Comparison of ENCODE assay signal across 8 cellular contexts in the genomic region with DNA sequence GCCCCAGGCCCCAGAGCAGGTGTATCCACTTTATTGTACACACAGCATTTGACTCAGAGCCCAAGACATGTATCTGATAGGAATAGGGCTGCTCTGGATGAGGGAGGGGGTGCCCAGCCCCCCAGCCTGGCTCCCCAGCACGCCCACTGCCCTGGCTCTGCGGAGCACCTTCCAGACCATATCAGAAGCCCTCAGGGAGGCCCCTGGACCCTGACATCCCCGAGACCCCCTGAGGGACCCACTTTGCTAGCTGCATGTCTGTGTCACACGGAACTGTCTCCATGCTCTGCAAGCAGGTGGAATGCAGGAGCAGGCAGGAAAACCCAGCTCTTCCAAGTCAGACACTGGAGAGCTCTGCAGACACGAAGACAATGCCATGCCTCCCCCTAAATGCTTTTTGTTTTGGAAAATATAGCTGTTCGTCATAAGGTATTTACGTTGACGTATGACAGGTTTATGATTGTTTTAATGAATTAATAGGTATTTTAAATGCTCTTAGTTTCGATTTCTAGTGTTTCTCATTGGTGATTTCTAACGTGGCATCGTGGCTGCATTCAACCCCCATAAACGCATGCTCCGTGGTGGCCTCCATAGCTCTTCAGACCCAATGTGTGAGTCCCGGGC.
DNase-seq lines count a peak whose midpoint lies in the region; ATAC-seq, FAIRE-seq and TF ChIP-seq lines count a peak whose summit lies in the region.

No MANE protein-coding gene starts in this region.

- peaks cover 5% of the 10 kb centered on the region for H3K9me3 Mint-ChIP-seq in activated CD8-positive, alpha-beta memory T cell treated with anti-CD3 and anti-CD28 coated beads, Interleukin-2, amount 10 ng/mL, durations not matched to agents 7 days and 5 days (ENCODE audit: low read depth)
- H3K9me3 Mint-ChIP-seq in activated T-helper 2 cell treated with anti-CD3 and anti-CD28 coated beads, Interferon-gamma antibody, Interleukin-2, Interleukin-4, amounts not matched to agents 10 μg/mL and 5 μg/mL and 100 μg/mL, durations not matched to agents 14 hours and 24 hours and 36 hours = peaks cover 4% of the 10 kb centered on the region

- H3K79me2 ChIP-seq in HepG2 (ENCODE audit: insufficient read depth, low read length) = no peaks in the 10 kb centered on the region

- no peaks in the 10 kb centered on the region for H3K36me3 ChIP-seq in HepG2 (replicated peaks in 1 of 2; ENCODE audit: control insufficient read depth in 1 of 2, insufficient read depth in 2 of 2, low read length in 2 of 2)
- H3K36me3 ChIP-seq in stomach = no peaks in the 10 kb centered on the region
- no peaks in the 10 kb centered on the region for H3K36me3 ChIP-seq in testis (ENCODE audit: low read depth, missing control alignments)

- peak overlapping the region; percentile 99 for H3K27ac Mint-ChIP-seq in activated CD8-positive, alpha-beta memory T cell treated with anti-CD3 and anti-CD28 coated beads, Interleukin-2, amount 10 ng/mL, durations not matched to agents 7 days and 5 days
- H3K27ac Mint-ChIP-seq in activated T-helper 2 cell treated with anti-CD3 and anti-CD28 coated beads, Interferon-gamma antibody, Interleukin-2, Interleukin-4, amounts not matched to agents 10 μg/mL and 5 μg/mL and 100 μg/mL, durations not matched to agents 14 hours and 24 hours and 36 hours = peak overlapping the region; percentile 99

- H3K9ac ChIP-seq in HepG2 (ENCODE audit: insufficient read depth, low read depth, low read length) = no peak overlapping the region

- H4K20me1 ChIP-seq in HepG2 (ENCODE audit: insufficient read depth, low read length) = no peaks in the 10 kb centered on the region

- H3K4me3 Mint-ChIP-seq in activated CD8-positive, alpha-beta memory T cell treated with anti-CD3 and anti-CD28 coated beads, Interleukin-2, amount 10 ng/mL, durations not matched to agents 7 days and 5 days = peak overlapping the region; percentile 86
- H3K4me3 Mint-ChIP-seq in activated T-helper 2 cell treated with anti-CD3 and anti-CD28 coated beads, Interferon-gamma antibody, Interleukin-2, Interleukin-4, amounts not matched to agents 10 μg/mL and 5 μg/mL and 100 μg/mL, durations not matched to agents 14 hours and 24 hours and 36 hours (ENCODE audit: low read depth) = peak overlapping the region; percentile 86

- no peak for ATAC-seq in activated CD8-positive, alpha-beta memory T cell treated with anti-CD3 and anti-CD28 coated beads, Interleukin-2, amount 10 ng/mL, durations not matched to agents 7 days and 5 days
- no peak for ATAC-seq in HepG2

- no peak for DNase-seq in activated CD8-positive, alpha-beta memory T cell treated with anti-CD3 and anti-CD28 coated beads, Interleukin-2, amount 10 ng/mL, durations not matched to agents 7 days and 5 days
- no peak for DNase-seq in activated CD8-positive, alpha-beta memory T cell treated with anti-CD3 and anti-CD28 coated beads, Interleukin-2, amount 50 U/mL, for 48 hours
- DNase-seq in activated T-helper 2 cell treated with anti-CD3 and anti-CD28 coated beads, Interferon-gamma antibody, Interleukin-2, Interleukin-4, amounts not matched to agents 10 μg/mL and 5 μg/mL and 100 μg/mL, durations not matched to agents 14 hours and 24 hours and 36 hours (ENCODE audit: low spot score) = no peak
- DNase-seq in HepG2 (ENCODE audit: low spot score) (no peak), stomach (no peak), putamen (ENCODE audit: low spot score) (no peak), retina (no peak), testis (no peak)

- H3K4me3 ChIP-seq in HepG2 (replicated peaks in 1 of 3; ENCODE audit: insufficient read depth in 1 of 3, low read depth in 2 of 3, low read length in 3 of 3) = no peak overlapping the region
- H3K4me3 ChIP-seq in stomach = peak overlapping the region in 2 of 4 donors; percentile 22 to 30
- peak overlapping the region in 1 of 2 donors; percentile 38 for H3K4me3 ChIP-seq in testis

- H3K4me2 ChIP-seq in HepG2 (ENCODE audit: low read depth, low read length) = no peak overlapping the region

- no peak overlapping the region for H2AFZ ChIP-seq in HepG2 (ENCODE audit: low read length)

- TF ChIP-seq RAD21 in HepG2 (CRISPR knock-in tag; IDR thresholded peaks at IDR 0.05) = no peak

- no peaks in the 10 kb centered on the region for H3K9me3 ChIP-seq in HepG2 (ENCODE audit: low read length)
- no peaks in the 10 kb centered on the region for H3K9me3 ChIP-seq in stomach
- no peaks in the 10 kb centered on the region for H3K9me3 ChIP-seq in testis

- WGBS in HepG2 (ENCODE audit: low lambda C conversion rate) = 33% methylated on average over 14 of the region's 14 CpGs
- 61 to 69% (median 67%) methylated on average over 13 to 14 of the region's 14 CpGs for WGBS in stomach, 5 donors
- 34 to 55% methylated on average over 14 of the region's 14 CpGs for WGBS in testis, 2 donors

- H3K36me3 Mint-ChIP-seq in activated CD8-positive, alpha-beta memory T cell treated with anti-CD3 and anti-CD28 coated beads, Interleukin-2, amount 10 ng/mL, durations not matched to agents 7 days and 5 days = peaks cover 10% of the 10 kb centered on the region
- H3K36me3 Mint-ChIP-seq in activated T-helper 2 cell treated with anti-CD3 and anti-CD28 coated beads, Interferon-gamma antibody, Interleukin-2, Interleukin-4, amounts not matched to agents 10 μg/mL and 5 μg/mL and 100 μg/mL, durations not matched to agents 14 hours and 24 hours and 36 hours (ENCODE audit: low read depth) = peaks cover 11% of the 10 kb centered on the region

- H3K27me3 Mint-ChIP-seq in activated CD8-positive, alpha-beta memory T cell treated with anti-CD3 and anti-CD28 coated beads, Interleukin-2, amount 10 ng/mL, durations not matched to agents 7 days and 5 days = no peaks in the 10 kb centered on the region
- H3K27me3 Mint-ChIP-seq in activated T-helper 2 cell treated with anti-CD3 and anti-CD28 coated beads, Interferon-gamma antibody, Interleukin-2, Interleukin-4, amounts not matched to agents 10 μg/mL and 5 μg/mL and 100 μg/mL, durations not matched to agents 14 hours and 24 hours and 36 hours (ENCODE audit: low read depth) = no peaks in the 10 kb centered on the region

- CTCF ChIA-PET in activated CD8-positive, alpha-beta memory T cell treated with anti-CD3 and anti-CD28 coated beads, Interleukin-2, amount 10 ng/mL, durations not matched to agents 7 days and 5 days (lab: Charles Lee) = interaction anchor here (0.7 to 3.5 kb wide), 9 partner anchors 10 to 277 kb away, joined by 3 to 35 read pairs (median 8); partner anchors contain the start of gene INSIG1
- CTCF ChIA-PET in HepG2 (lab: Yijun Ruan, JAX; ENCODE audit: low intra/inter-chr PET ratio, low total read pairs) = no interaction called here

- H3K27me3 ChIP-seq in HepG2 (ENCODE audit: control insufficient read depth in 1 of 2, insufficient read depth in 2 of 2, low read length in 2 of 2) (peaks cover 0 to 16% of the 10 kb centered on the region in 2 experiments; a peak in 3 of 5 replicates), stomach (peaks cover 0 to 10% (median 0%) of the 10 kb centered on the region in 3 donors), testis (no peaks in the 10 kb centered on the region)

- intact Hi-C loops in activated T-helper 2 cell treated with anti-CD3 and anti-CD28 coated beads, Interferon-gamma antibody, Interleukin-2, Interleukin-4, amounts not matched to agents 10 μg/mL and 5 μg/mL and 100 μg/mL, durations not matched to agents 14 hours and 24 hours and 36 hours (cut with micrococcal nuclease) = loop anchor here (1.0 to 10.0 kb wide), 8 partner anchors 78 to 1690 kb away; partner anchors contain the start of genes LMBR1 and PAXIP1
- intact Hi-C loops in HepG2 (cut with micrococcal nuclease; ENCODE audit: unreplicated experiment) = loop anchor here (2.0 kb wide), 1 partner anchor 54 kb away; no protein-coding TSS in a partner anchor
- intact Hi-C loops in stomach (cut with DNase I; ENCODE audit: low total_unique reads) = no loop called here
- intact Hi-C loops in testis (cut with DNase I; ENCODE audit: low total_unique reads) = no loop called here

- TF ChIP-seq POLR2A in HepG2 (IDR thresholded peaks at IDR 0.05; ENCODE audit: insufficient read depth in 1 of 2, low read depth in 2 of 2, low read length in 2 of 2) (no peak), stomach (IDR thresholded peaks at IDR 0.05) (no peak), testis (IDR thresholded peaks at IDR 0.05) (no peak)

- FAIRE-seq in HepG2 (lab: Jason Lieb, UNC) = no peak

- TF ChIP-seq EP300 in HepG2 (IDR thresholded peaks at IDR 0.05; ENCODE audit: low read depth in 2 of 2, low read length in 2 of 2) = no peak
- no peak for TF ChIP-seq EP300 in HepG2 (CRISPR knock-in tag; IDR thresholded peaks at IDR 0.05; ENCODE audit: borderline replicate concordance)
- no peak for TF ChIP-seq EP300 in stomach (IDR thresholded peaks at IDR 0.05)

- in situ Hi-C loops in HepG2 (cut with HindIII; ENCODE audit: extremely low pct_ligation_motif_present, low pct_unique_long_range_greater_than_20kb) = no loop called here

- H3K4me1 ChIP-seq in HepG2 (ENCODE audit: insufficient read depth, low read length) (no peaks in the 10 kb centered on the region), stomach (peaks cover 0 to 10% (median 3%) of the 10 kb centered on the region in 4 donors), testis (no peaks in the 10 kb centered on the region)

- H3K4me1 Mint-ChIP-seq in activated CD8-positive, alpha-beta memory T cell treated with anti-CD3 and anti-CD28 coated beads, Interleukin-2, amount 10 ng/mL, durations not matched to agents 7 days and 5 days = peaks cover 41% of the 10 kb centered on the region
- peaks cover 35% of the 10 kb centered on the region for H3K4me1 Mint-ChIP-seq in activated T-helper 2 cell treated with anti-CD3 and anti-CD28 coated beads, Interferon-gamma antibody, Interleukin-2, Interleukin-4, amounts not matched to agents 10 μg/mL and 5 μg/mL and 100 μg/mL, durations not matched to agents 14 hours and 24 hours and 36 hours (ENCODE audit: low read depth)

- no peak for TF ChIP-seq CTCF in HepG2 (CRISPR knock-in tag; IDR thresholded peaks at IDR 0.05)
- TF ChIP-seq CTCF in stomach (IDR thresholded peaks at IDR 0.05) = no peak
- no peak for TF ChIP-seq CTCF in testis (IDR thresholded peaks at IDR 0.05)

- H3K27ac ChIP-seq in HepG2 (ENCODE audit: extremely low read length, insufficient read depth, low read length) (no peak overlapping the region), stomach (peak overlapping the region; percentile 75 to 84 (median 80)), testis (no peak overlapping the region)

- POLR2A ChIA-PET in HepG2 (lab: Yijun Ruan, JAX) = no interaction called here

- no TSS peak for BruUV-seq in HepG2 (replicated peaks; lab: Mats Ljungman, UMichigan)

TF ChIP-seq in HepG2, 621 proteins besides CTCF, POLR2A, EP300 and RAD21 (continues in another document):
- peak; percentile 11; the same call in 1 of the 2 replicates for TF ChIP-seq CREB1 (IDR thresholded peaks at IDR 0.05)
- no peak for TF ChIP-seq CREB1 (CRISPR knock-in tag; IDR thresholded peaks at IDR 0.05)

Comparison
In these comparisons a context has a peak if more than half of its experiments do, and no peak if none do; other contexts are left out.
1. H3K27ac ChIP-seq: peak in stomach (5 of 5); none in HepG2 (single experiment) and testis (0 of 2).
2. intact Hi-C loops: an anchor here in activated T-helper 2 cell treated with anti-CD3 and anti-CD28 coated beads, Interferon-gamma antibody, Interleukin-2, Interleukin-4, amounts not matched to agents 10 μg/mL and 5 μg/mL and 100 μg/mL, durations not matched to agents 14 hours and 24 hours and 36 hours (1.0 to 10.0 kb wide) and HepG2 (2.0 kb wide); none called in stomach and testis.